Comparison of ENCODE assay signal across 10 cellular contexts in genomic region chr5:127066721-127067120, GRCh38. TPM values are rescaled to one million over a fixed set of nuclear protein-coding genes. Genes with fewer than 3 reads are reported as not detected.
"Had no signal": no experiment of that assay in that cellular context is flagged by ENCODE, and none has a peak within 500 bp of the region (broad histone marks: within the 10 kb centered on the region; RNA-seq: fewer than 3 reads in every experiment).

No MANE protein-coding gene starts in this region.

- H3K4me3 ChIP-seq: HAP-1 had no signal

- H3K27ac Mint-ChIP-seq: HFFc6, IgD-negative memory B cell had no signal

- H3K27ac ChIP-seq: HL-60 had no signal

- H3K36me3 ChIP-seq: HAP-1 had no signal

- H3K4me3 Mint-ChIP-seq: HFFc6, IgD-negative memory B cell had no signal

- ATAC-seq: HCT116, HepG2 had no signal

- DNase-seq: GOT3, H7, HFFc6, KBM-7 had no signal

- H3K9me3 Mint-ChIP-seq: HFFc6, IgD-negative memory B cell had no signal

- FAIRE-seq: HepG2 had no signal

- H3K4me1 ChIP-seq: HAP-1 had no signal

- H3K9me3 ChIP-seq: HAP-1 had no signal

- H3K27me3 Mint-ChIP-seq: IgD-negative memory B cell had no signal

RNA-seq across cellular contexts. Expression of gene C5orf63, which starts 6.6 kb away (rescaled TPM):
- total RNA-seq: H4 had no signal
